11 cellular contexts compared by ENCODE assay signal in genomic region chr18:51425889-51426288, GRCh38.
DNase-seq lines count a peak whose midpoint lies in the region; ATAC-seq and TF ChIP-seq lines count a peak whose summit lies in the region.
"Had no signal": no experiment of that assay in that cellular context is flagged by ENCODE, and none has a peak within 500 bp of the region (broad histone marks: within the 10 kb centered on the region; RNA-seq: fewer than 3 reads in every experiment).

No MANE protein-coding gene starts in this region.

- H3K36me3 ChIP-seq in OCI-LY3 (replicated peaks; ENCODE audit: low read depth, low read length) (no peaks in the 10 kb centered on the region), smooth muscle cell (ENCODE audit: low read depth) (no peaks in the 10 kb centered on the region)
- H3K36me3 ChIP-seq: suprapubic skin had no signal

- H4K20me1 ChIP-seq in OCI-LY3 (ENCODE audit: insufficient read depth, low read length), result no peaks in the 10 kb centered on the region
- no peaks in the 10 kb centered on the region for H4K20me1 ChIP-seq in smooth muscle cell (ENCODE audit: low read depth)

- peak in 1 of 2 donors; percentile 31 for DNase-seq in activated T-cell treated with anti-CD3 and anti-CD28 coated beads, Interleukin-2, amount 50 U/mL, for 72 hours
- no peak for DNase-seq in activated T-cell treated with anti-CD3 and anti-CD28 coated beads, Interleukin-2, amount 50 U/mL, for 48 hours
- DNase-seq in stimulated activated naive B cell treated with anti-CD40 and anti-IgM and Interleukin-4, amounts not matched to agents 10 μg/mL and 1 μg/mL and 100 μg/mL, for 72 hours, result peak; percentile 13
- DNase-seq in NCI-H774 (lab: John Stamatoyannopoulos, UW) (no peak), smooth muscle cell (lab: John Stamatoyannopoulos, UW; ENCODE audit: unreplicated experiment) (no peak)
- DNase-seq: NCI-H69, SW 1271 had no signal

- peaks cover 15% of the 10 kb centered on the region for H3K27me3 Mint-ChIP-seq in activated T-cell treated with anti-CD3 and anti-CD28 coated beads, Interleukin-2, amount 50 U/mL, for 72 hours (ENCODE audit: low read depth)
- peaks cover 12 to 18% of the 10 kb centered on the region in 2 donors for H3K27me3 Mint-ChIP-seq in stimulated activated naive B cell treated with anti-CD40 and anti-IgM and Interleukin-4, amounts not matched to agents 10 μg/mL and 1 μg/mL and 100 μg/mL, for 72 hours

- H3K4me1 ChIP-seq in OCI-LY3 (ENCODE audit: low read length), result peaks cover 32% of the 10 kb centered on the region
- H3K4me1 ChIP-seq in smooth muscle cell (ENCODE audit: low read depth), result no peaks in the 10 kb centered on the region
- H3K4me1 ChIP-seq: suprapubic skin had no signal

- H3K36me3 Mint-ChIP-seq in activated T-cell treated with anti-CD3 and anti-CD28 coated beads, Interleukin-2, amount 50 U/mL, for 72 hours (ENCODE audit: insufficient read depth in 2 of 2), result no peaks in the 10 kb centered on the region
- H3K36me3 Mint-ChIP-seq in stimulated activated naive B cell treated with anti-CD40 and anti-IgM and Interleukin-4, amounts not matched to agents 10 μg/mL and 1 μg/mL and 100 μg/mL, for 72 hours, result peaks cover 0 to 2% of the 10 kb centered on the region in 2 donors

- TF ChIP-seq CTCF in OCI-LY3 (IDR thresholded peaks at IDR 0.05; ENCODE audit: low read depth, low read length) (no peak), smooth muscle cell (IDR thresholded peaks at IDR 0.05; ENCODE audit: borderline replicate concordance, insufficient read depth, poor library complexity, severe bottlenecking) (no peak)

- H2AFZ ChIP-seq in OCI-LY3 (ENCODE audit: low read depth, low read length) (peak overlapping the region; percentile 95), smooth muscle cell (ENCODE audit: low read depth) (no peak overlapping the region)

- H3K4me2 ChIP-seq in OCI-LY3 (ENCODE audit: low read length) (peak overlapping the region; percentile 76), smooth muscle cell (no peak overlapping the region)

- ATAC-seq in activated T-cell treated with anti-CD3 and anti-CD28 coated beads, Interleukin-2, amount 50 U/mL, for 72 hours (replicated peaks in 1 of 2), result peak in 1 of 2 donors; percentile 62
- ATAC-seq in HG02571 (IDR thresholded peaks at IDR 0.05; ENCODE audit: unreplicated experiment) (peak; percentile 45), HG02678 (IDR thresholded peaks at IDR 0.05; ENCODE audit: unreplicated experiment) (no peak)
- ATAC-seq in stimulated activated naive B cell treated with anti-CD40 and anti-IgM and Interleukin-4, amounts not matched to agents 10 μg/mL and 1 μg/mL and 100 μg/mL, for 72 hours (replicated peaks), result peak; percentile 47 to 68

- peak overlapping the region; percentile 29; the same call in 1 of the 2 replicates for H3K9ac ChIP-seq in OCI-LY3 (ENCODE audit: low read length)
- no peak overlapping the region for H3K9ac ChIP-seq in smooth muscle cell (ENCODE audit: low read depth)

- no peaks in the 10 kb centered on the region for H3K9me3 ChIP-seq in OCI-LY3 (ENCODE audit: insufficient read depth, low read length)
- no peaks in the 10 kb centered on the region for H3K9me3 ChIP-seq in smooth muscle cell (replicated peaks; ENCODE audit: low read depth)
- H3K9me3 ChIP-seq: suprapubic skin had no signal

- H3K4me3 ChIP-seq in OCI-LY3 (ENCODE audit: low read length), result peak overlapping the region; percentile 58
- no peak overlapping the region for H3K4me3 ChIP-seq in smooth muscle cell
- H3K4me3 ChIP-seq: suprapubic skin had no signal

- H3K79me2 ChIP-seq in OCI-LY3 (ENCODE audit: low read length) (no peaks in the 10 kb centered on the region), smooth muscle cell (ENCODE audit: low read depth) (no peaks in the 10 kb centered on the region)

- H3K27ac Mint-ChIP-seq in activated T-cell treated with anti-CD3 and anti-CD28 coated beads, Interleukin-2, amount 50 U/mL, for 72 hours, result peak overlapping the region; percentile 94
- peak overlapping the region; percentile 95 for H3K27ac Mint-ChIP-seq in stimulated activated naive B cell treated with anti-CD40 and anti-IgM and Interleukin-4, amounts not matched to agents 10 μg/mL and 1 μg/mL and 100 μg/mL, for 72 hours

- peak overlapping the region; percentile 16 to 56 for H3K4me3 Mint-ChIP-seq in activated T-cell treated with anti-CD3 and anti-CD28 coated beads, Interleukin-2, amount 50 U/mL, for 72 hours
- H3K4me3 Mint-ChIP-seq in stimulated activated naive B cell treated with anti-CD40 and anti-IgM and Interleukin-4, amounts not matched to agents 10 μg/mL and 1 μg/mL and 100 μg/mL, for 72 hours, result peak overlapping the region in 1 of 2 donors; percentile 31

- H3K9me3 Mint-ChIP-seq in activated T-cell treated with anti-CD3 and anti-CD28 coated beads, Interleukin-2, amount 50 U/mL, for 72 hours, result peaks cover 2 to 3% of the 10 kb centered on the region in 2 donors
- no peaks in the 10 kb centered on the region for H3K9me3 Mint-ChIP-seq in stimulated activated naive B cell treated with anti-CD40 and anti-IgM and Interleukin-4, amounts not matched to agents 10 μg/mL and 1 μg/mL and 100 μg/mL, for 72 hours

- H3K27me3 ChIP-seq in OCI-LY3 (ENCODE audit: low read depth, low read length), result no peaks in the 10 kb centered on the region
- H3K27me3 ChIP-seq in smooth muscle cell (ENCODE audit: low read depth), result no peaks in the 10 kb centered on the region
- H3K27me3 ChIP-seq: suprapubic skin had no signal

- H3K4me1 Mint-ChIP-seq in activated T-cell treated with anti-CD3 and anti-CD28 coated beads, Interleukin-2, amount 50 U/mL, for 72 hours (ENCODE audit: low read depth), result peaks cover 17% of the 10 kb centered on the region
- peaks cover 18 to 20% of the 10 kb centered on the region in 2 donors for H3K4me1 Mint-ChIP-seq in stimulated activated naive B cell treated with anti-CD40 and anti-IgM and Interleukin-4, amounts not matched to agents 10 μg/mL and 1 μg/mL and 100 μg/mL, for 72 hours

- WGBS in smooth muscle cell (ENCODE audit: low lambda C conversion rate), result 68% methylated on average over 3 of the region's 3 CpGs

- H3K27ac ChIP-seq in OCI-LY3 (ENCODE audit: low read length) (peak overlapping the region; percentile 64), smooth muscle cell (ENCODE audit: low read depth) (no peak overlapping the region)
- H3K27ac ChIP-seq: suprapubic skin had no signal

- no peaks in the 10 kb centered on the region for H3F3A ChIP-seq in smooth muscle cell (ENCODE audit: low read depth)
